In genomic region chr6:169568314-169569087, GRCh38 we compare ENCODE assay signal across 20 cellular contexts.
DNase-seq lines count a peak whose midpoint lies in the region; ATAC-seq and TF ChIP-seq lines count a peak whose summit lies in the region.
"Had no signal": no experiment of that assay in that cellular context is flagged by ENCODE, and none has a peak within 500 bp of the region (broad histone marks: within the 10 kb centered on the region; RNA-seq: fewer than 3 reads in every experiment).

No MANE protein-coding gene starts in this region.

- no peak overlapping the region for H4K5ac ChIP-seq in IMR-90 (ENCODE audit: low read depth, low read length)

- no peak for TF ChIP-seq RAD21 in IMR-90 (IDR thresholded peaks at IDR 0.05; ENCODE audit: low read length)

- H3K23ac ChIP-seq in IMR-90 (ENCODE audit: low read depth, low read length): no peak overlapping the region

- no peaks in the 10 kb centered on the region for H3K27me3 Mint-ChIP-seq in activated T-cell treated with anti-CD3 and anti-CD28 coated beads, Interleukin-2, amount 50 U/mL, for 4 hours (ENCODE audit: low read depth)
- peaks cover 0 to 5% (median 2%) of the 10 kb centered on the region in 5 donors for H3K27me3 Mint-ChIP-seq in naive thymus-derived CD8-positive, alpha-beta T cell
- H3K27me3 Mint-ChIP-seq: activated CD4-positive, alpha-beta T cell treated with anti-CD3 and anti-CD28 coated beads, Interleukin-2, amount 10 ng/mL, durations not matched to agents 7 days and 5 days had no signal

- H4K91ac ChIP-seq in IMR-90 (ENCODE audit: insufficient read depth, low read depth, low read length): no peak overlapping the region

- H4K8ac ChIP-seq in IMR-90 (ENCODE audit: low read depth in 2 of 2, low read length in 2 of 2): no peak overlapping the region

- H3K4me1 Mint-ChIP-seq in activated T-cell treated with anti-CD3 and anti-CD28 coated beads, Interleukin-2, amount 50 U/mL, for 4 hours (ENCODE audit: low read depth): peaks cover 11% of the 10 kb centered on the region
- peaks cover 12 to 25% (median 22%) of the 10 kb centered on the region in 4 donors for H3K4me1 Mint-ChIP-seq in naive thymus-derived CD8-positive, alpha-beta T cell

- in situ Hi-C loops in IMR-90 (cut with MboI; ENCODE audit: low sequenced_read_pairs): no loop called here

- H3K27ac Mint-ChIP-seq in naive thymus-derived CD8-positive, alpha-beta T cell: peak overlapping the region in 6 of 10 donors; percentile 5 to 58 (median 20)
- H3K27ac Mint-ChIP-seq: activated CD4-positive, alpha-beta T cell treated with anti-CD3 and anti-CD28 coated beads, Interleukin-2, amount 10 ng/mL, durations not matched to agents 7 days and 5 days; activated T-helper 1 cell treated with anti-CD3 and anti-CD28 coated beads, Interleukin-12 subunit alpha, Interleukin-12 subunit beta, Interleukin-2, Interleukin-4 antibody, amounts not matched to agents 30 ng/mL and 10 ng/mL and 1 ng/mL, durations not matched to agents 14 hours and 24 hours and 36 hours had no signal

- ATAC-seq in activated T-cell treated with anti-CD3 and anti-CD28 coated beads, Interleukin-2, amount 50 U/mL, for 4 hours: peak; percentile 41 to 48
- peak; percentile 60 for ATAC-seq in GM21576 (IDR thresholded peaks at IDR 0.05; ENCODE audit: unreplicated experiment)
- no peak for ATAC-seq in IMR-90 (ENCODE audit: low read depth)
- ATAC-seq in naive thymus-derived CD8-positive, alpha-beta T cell: peak in 1 of 2 donors; percentile 73
- no peak for ATAC-seq in foreskin keratinocyte
- ATAC-seq: HCT116, heart left ventricle had no signal

- 0 out of 2 replicates have a peak overlapping the region, but pooled peaks have one; percentile 16 for H3K4ac ChIP-seq in IMR-90 (ENCODE audit: low read depth, low read length)

- TF ChIP-seq CTCF in IMR-90 (conservative IDR thresholded peaks at IDR 0.05; ENCODE audit: low read depth, low read length) (no peak), foreskin keratinocyte (conservative IDR thresholded peaks at IDR 0.05) (no peak), GM20000 (IDR thresholded peaks at IDR 0.05; ENCODE audit: extremely low read depth, missing control alignments) (no peak), testis (IDR thresholded peaks at IDR 0.05) (no peak)

- H3K4me3 ChIP-seq in IMR-90 (ENCODE audit: insufficient read depth, low read depth, low read length): no peak overlapping the region
- H3K4me3 ChIP-seq in testis: no peak overlapping the region
- H3K4me3 ChIP-seq: heart left ventricle, MG63, vagina had no signal

- no CpG with 5 or more reads among the region's 8 CpGs for WGBS in IMR-90 (ENCODE audit: extremely low coverage in 2 of 2, insufficient read length in 1 of 2), 2 experiments
- WGBS in testis, 2 donors: 92 to 94% methylated on average over 8 of the region's 8 CpGs

- no peak overlapping the region for H3K14ac ChIP-seq in IMR-90 (replicated peaks; ENCODE audit: low read depth, low read length)

- no peak overlapping the region; the same call in 1 of the 2 replicates for H2BK20ac ChIP-seq in IMR-90 (ENCODE audit: low read depth, low read length)

- no peaks in the 10 kb centered on the region for H3K9me3 Mint-ChIP-seq in activated T-cell treated with anti-CD3 and anti-CD28 coated beads, Interleukin-2, amount 50 U/mL, for 4 hours
- H3K9me3 Mint-ChIP-seq in naive thymus-derived CD8-positive, alpha-beta T cell: no peaks in the 10 kb centered on the region
- H3K9me3 Mint-ChIP-seq: activated CD4-positive, alpha-beta T cell treated with anti-CD3 and anti-CD28 coated beads, Interleukin-2, amount 10 ng/mL, durations not matched to agents 7 days and 5 days; activated T-helper 1 cell treated with anti-CD3 and anti-CD28 coated beads, Interleukin-12 subunit alpha, Interleukin-12 subunit beta, Interleukin-2, Interleukin-4 antibody, amounts not matched to agents 30 ng/mL and 10 ng/mL and 1 ng/mL, durations not matched to agents 14 hours and 24 hours and 36 hours had no signal

- H3K9me1 ChIP-seq in IMR-90 (ENCODE audit: insufficient read depth, low read length): peaks cover 3% of the 10 kb centered on the region; the same call in 1 of the 2 replicates

- no peaks in the 10 kb centered on the region for H3K9me3 ChIP-seq in IMR-90 (ENCODE audit: control insufficient read depth, insufficient read depth, low read length)
- no peaks in the 10 kb centered on the region for H3K9me3 ChIP-seq in testis
- H3K9me3 ChIP-seq: heart left ventricle, MG63, SK-N-SH, vagina had no signal

- CTCF ChIA-PET in IMR-90 (lab: Yijun Ruan, JAX): no interaction called here

- intact Hi-C loops in IMR-90 (cut with micrococcal nuclease) (no loop called here), testis (cut with DNase I; ENCODE audit: low total_unique reads) (no loop called here)

- no peak overlapping the region for H3K9ac ChIP-seq in IMR-90 (ENCODE audit: low read depth, low read length)
- H3K9ac ChIP-seq: SK-N-SH had no signal

- BruUV-seq in IMR-90 (replicated peaks; lab: Mats Ljungman, UMichigan): no TSS peak

- dilution Hi-C loops in IMR-90 (cut with HindIII; ENCODE audit: low sequenced_read_pairs, unreplicated experiment): no loop called here

- H2BK15ac ChIP-seq in IMR-90 (ENCODE audit: low read depth, low read length): no peak overlapping the region

- H4K20me1 ChIP-seq in IMR-90 (ENCODE audit: insufficient read depth, low read length): no peaks in the 10 kb centered on the region; the same call in 1 of the 2 replicates

- POLR2A ChIA-PET in IMR-90 (lab: Charles Lee; ENCODE audit: unreplicated experiment): no interaction called here
- POLR2A ChIA-PET in naive thymus-derived CD8-positive, alpha-beta T cell (lab: Charles Lee): interaction anchor here (0.6 to 1.2 kb wide), 2 partner anchors 16 to 44 kb away, joined by 3 read pairs; no protein-coding TSS in a partner anchor

- no peak overlapping the region for H2AFZ ChIP-seq in IMR-90 (replicated peaks; ENCODE audit: low read length, poor library complexity)

- TF ChIP-seq POLR2A in IMR-90 (IDR thresholded peaks at IDR 0.05; ENCODE audit: low read depth, low read length): no peak
- no peak for TF ChIP-seq POLR2A in testis (IDR thresholded peaks at IDR 0.05)

- no peaks in the 10 kb centered on the region for H3K36me3 ChIP-seq in IMR-90 (ENCODE audit: control insufficient read depth, insufficient read depth, low read length)
- H3K36me3 ChIP-seq in testis (ENCODE audit: low read depth, missing control alignments): no peaks in the 10 kb centered on the region
- H3K36me3 ChIP-seq: heart left ventricle, vagina had no signal

- DNase-seq in activated T-cell treated with anti-CD3 and anti-CD28 coated beads, Interleukin-2, amount 50 U/mL, for 4 hours: no peak
- DNase-seq in activated T-cell treated with anti-CD3 and anti-CD28 coated beads for 4 hours (no peak), IMR-90 (no peak), foreskin keratinocyte (no peak), GM20000 (ENCODE audit: low spot score) (no peak), testis (no peak)
- DNase-seq in naive thymus-derived CD8-positive, alpha-beta T cell: peak in 1 of 10 donors; percentile 42
- DNase-seq: activated CD4-positive, alpha-beta T cell treated with anti-CD3 and anti-CD28 coated beads, Interleukin-2, amount 10 ng/mL, durations not matched to agents 7 days and 5 days; DMS53; effector CD4-positive, alpha-beta T cell; heart left ventricle; MG63; NCI-H2081 treated with DMSO at 0.1 percent for 48 hours; NCI-H510A treated with DMSO at 0.1 percent for 48 hours; SK-N-SH; stimulated activated CD4-positive, alpha-beta T cell treated with anti-CD3 and anti-CD28 coated beads, Interleukin-15, amount 100 ng/mL, for 24 hours had no signal

- H3K56ac ChIP-seq in IMR-90 (ENCODE audit: extremely low read depth, insufficient read depth, low read length): no peak overlapping the region

- no peak overlapping the region for H2BK120ac ChIP-seq in IMR-90 (ENCODE audit: low read depth, low read length)

- no peak overlapping the region for H3K18ac ChIP-seq in IMR-90 (ENCODE audit: low read depth, low read length)

- H3K79me1 ChIP-seq in IMR-90 (ENCODE audit: low read depth in 1 of 2, low read length in 2 of 2): no peaks in the 10 kb centered on the region

- H3K27me3 ChIP-seq in IMR-90 (ENCODE audit: control insufficient read depth, insufficient read depth, low read length) (no peaks in the 10 kb centered on the region), foreskin keratinocyte (no peaks in the 10 kb centered on the region), testis (no peaks in the 10 kb centered on the region)
- H3K27me3 ChIP-seq: heart left ventricle, MG63, vagina had no signal

- H3K4me2 ChIP-seq in IMR-90 (ENCODE audit: low read depth, low read length): no peak overlapping the region
- H3K4me2 ChIP-seq: SK-N-SH had no signal

- no peak overlapping the region for H3K27ac ChIP-seq in IMR-90 (ENCODE audit: insufficient read depth, low read length)
- no peak overlapping the region for H3K27ac ChIP-seq in foreskin keratinocyte
- no peak overlapping the region for H3K27ac ChIP-seq in testis
- H3K27ac ChIP-seq: heart left ventricle, vagina had no signal

- H3K4me1 ChIP-seq in IMR-90 (ENCODE audit: control insufficient read depth, insufficient read depth, low read length) (peaks cover 5% of the 10 kb centered on the region), foreskin keratinocyte (no peaks in the 10 kb centered on the region), testis (no peaks in the 10 kb centered on the region)
- H3K4me1 ChIP-seq: heart left ventricle, vagina had no signal

- H3K4me3 Mint-ChIP-seq in activated T-cell treated with anti-CD3 and anti-CD28 coated beads, Interleukin-2, amount 50 U/mL, for 4 hours: no peak overlapping the region
- H3K4me3 Mint-ChIP-seq in naive thymus-derived CD8-positive, alpha-beta T cell: peak overlapping the region in 8 of 10 donors; percentile 14 to 65 (median 32)
- H3K4me3 Mint-ChIP-seq: activated CD4-positive, alpha-beta T cell treated with anti-CD3 and anti-CD28 coated beads, Interleukin-2, amount 10 ng/mL, durations not matched to agents 7 days and 5 days; activated T-helper 1 cell treated with anti-CD3 and anti-CD28 coated beads, Interleukin-12 subunit alpha, Interleukin-12 subunit beta, Interleukin-2, Interleukin-4 antibody, amounts not matched to agents 30 ng/mL and 10 ng/mL and 1 ng/mL, durations not matched to agents 14 hours and 24 hours and 36 hours had no signal

- no peak overlapping the region for H2AK9ac ChIP-seq in IMR-90 (replicated peaks; ENCODE audit: low read depth, low read length, poor library complexity)

- no peak overlapping the region for H2BK5ac ChIP-seq in IMR-90 (ENCODE audit: low read depth, low read length, poor library complexity, severe bottlenecking)

- H2AK5ac ChIP-seq in IMR-90 (ENCODE audit: low read depth, low read length): no peak overlapping the region

- peaks cover 8% of the 10 kb centered on the region for H3K36me3 Mint-ChIP-seq in activated T-cell treated with anti-CD3 and anti-CD28 coated beads, Interleukin-2, amount 50 U/mL, for 4 hours (ENCODE audit: insufficient read depth)
- H3K36me3 Mint-ChIP-seq in naive thymus-derived CD8-positive, alpha-beta T cell: peaks cover 0 to 16% (median 9%) of the 10 kb centered on the region in 3 donors

TF ChIP-seq in IMR-90, 13 proteins besides CTCF, POLR2A, EP300 and RAD21 (continues in another document):
- TF ChIP-seq RFX5 (IDR thresholded peaks at IDR 0.05; ENCODE audit: low read depth, low read length): no peak
- TF ChIP-seq BHLHE40 (IDR thresholded peaks at IDR 0.05; ENCODE audit: low read depth, low read length): no peak
- TF ChIP-seq FOS (IDR thresholded peaks at IDR 0.05; ENCODE audit: low read depth, low read length): no peak

Comparison
In these comparisons a context has a peak if more than half of its experiments do, and no peak if none do; other contexts are left out.
1. ATAC-seq: peak in activated T-cell treated with anti-CD3 and anti-CD28 coated beads, Interleukin-2, amount 50 U/mL, for 4 hours (2 of 2) and GM21576 (single experiment); none in IMR-90 (single experiment) and foreskin keratinocyte (single experiment).